In the genomic region with DNA sequence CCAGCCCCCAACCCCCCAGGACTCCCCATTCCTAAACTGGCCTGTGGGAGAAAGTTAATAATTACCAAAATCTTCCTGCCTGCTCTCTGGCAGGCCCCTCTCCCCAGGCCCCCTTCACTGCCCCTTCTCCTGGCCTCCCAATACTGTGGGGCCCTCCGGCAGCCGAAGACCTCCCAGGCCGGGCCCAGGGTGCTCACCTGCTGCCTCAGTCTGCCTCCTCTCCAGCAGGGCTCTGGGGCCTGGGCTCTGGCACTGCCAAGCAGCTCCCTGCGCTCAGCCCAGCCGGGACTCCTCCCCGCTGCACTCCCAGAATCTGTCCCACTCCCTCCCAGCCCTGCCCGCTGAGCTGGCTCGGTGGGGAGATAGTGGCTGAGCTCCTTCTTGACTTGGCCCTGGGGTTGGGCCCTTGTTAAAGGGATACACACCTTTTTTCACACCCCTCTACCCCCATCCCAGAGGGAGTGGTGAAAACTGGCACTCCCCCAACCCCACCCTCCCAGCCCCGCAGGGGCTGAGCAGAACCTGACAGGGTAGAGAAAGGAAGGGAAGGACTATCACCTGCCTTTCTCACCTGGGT, we compare ENCODE assay signal across 8 cellular contexts. TPM values are rescaled to one million over a fixed set of nuclear protein-coding genes. Genes with fewer than 3 reads are reported as not detected.
DNase-seq lines count a peak whose midpoint lies in the region; ATAC-seq and TF ChIP-seq lines count a peak whose summit lies in the region.

Gene S100A16, minus strand, starts transcription at position 383 of the 577 bp plus-strand sequence. CDS start 4,986 bp downstream, outside the sequence.

- H3K4me1 ChIP-seq in fibroblast of lung (ENCODE audit: control insufficient read depth, extremely low read depth, insufficient read depth, low read length): peaks cover 23% of the 10 kb centered on the region

- H3K9me3 ChIP-seq in fibroblast of lung (ENCODE audit: control insufficient read depth, insufficient read depth, low read depth, low read length): no peaks in the 10 kb centered on the region

- peaks cover 4% of the 10 kb centered on the region for H3K36me3 ChIP-seq in fibroblast of lung (ENCODE audit: control insufficient read depth, insufficient read depth, low read length)

- peak within 1 kb of the TSS; percentile 92 for H3K4me2 ChIP-seq in fibroblast of lung (ENCODE audit: extremely low read depth, insufficient read depth, low read length)

- no peak within 1 kb of the TSS for H2AFZ ChIP-seq in fibroblast of lung (ENCODE audit: low read length)

- no peaks in the 10 kb centered on the region for H3K27me3 Mint-ChIP-seq in naive B cell
- H3K27me3 Mint-ChIP-seq in activated CD4-positive, alpha-beta T cell treated with anti-CD3 and anti-CD28 coated beads, Interleukin-2, amount 10 ng/mL, durations not matched to agents 7 days and 5 days: no peaks in the 10 kb centered on the region

- H3K27ac Mint-ChIP-seq in naive B cell: peak within 1 kb of the TSS in 4 of 6 donors; percentile 49 to 80 (median 64)
- H3K27ac Mint-ChIP-seq in activated CD4-positive, alpha-beta T cell treated with anti-CD3 and anti-CD28 coated beads, Interleukin-2, amount 10 ng/mL, durations not matched to agents 7 days and 5 days: no peak within 1 kb of the TSS

- H3K79me2 ChIP-seq in fibroblast of lung (ENCODE audit: control insufficient read depth, insufficient read depth, low read length): peaks cover 54% of the 10 kb centered on the region

- H3K4me3 Mint-ChIP-seq in naive B cell: peak within 1 kb of the TSS in 1 of 8 donors; percentile 29
- no peak within 1 kb of the TSS for H3K4me3 Mint-ChIP-seq in activated CD4-positive, alpha-beta T cell treated with anti-CD3 and anti-CD28 coated beads, Interleukin-2, amount 10 ng/mL, durations not matched to agents 7 days and 5 days

- no peaks in the 10 kb centered on the region for H4K20me1 ChIP-seq in fibroblast of lung (ENCODE audit: control insufficient read depth, extremely low read depth, insufficient read depth, low read length)

- DNase-seq in AG08396 (ENCODE audit: low spot score) (peak; percentile 87), RWPE1 (ENCODE audit: low spot score) (peak; percentile 92), fibroblast of lung (ENCODE audit: low read depth in 2 of 2) (peak; percentile 63 to 76), naive B cell (no peak)
- DNase-seq in activated CD8-positive, alpha-beta memory T cell treated with anti-CD3 and anti-CD28 coated beads, Interleukin-2, amount 50 U/mL, for 48 hours: no peak
- no peak for DNase-seq in activated CD4-positive, alpha-beta T cell treated with anti-CD3 and anti-CD28 coated beads, Interleukin-2, amount 10 ng/mL, durations not matched to agents 7 days and 5 days

- ATAC-seq in naive B cell (ENCODE audit: low read depth in 2 of 2) (no peak), HG02852 (IDR thresholded peaks at IDR 0.05; ENCODE audit: unreplicated experiment) (no peak), HG03354 (IDR thresholded peaks at IDR 0.05; ENCODE audit: poor library complexity, severe bottlenecking, unreplicated experiment) (no peak)

- no peaks in the 10 kb centered on the region for H3K27me3 ChIP-seq in fibroblast of lung (ENCODE audit: control insufficient read depth, insufficient read depth, low read length)

- H3K9me3 Mint-ChIP-seq in naive B cell: no peaks in the 10 kb centered on the region
- H3K9me3 Mint-ChIP-seq in activated CD4-positive, alpha-beta T cell treated with anti-CD3 and anti-CD28 coated beads, Interleukin-2, amount 10 ng/mL, durations not matched to agents 7 days and 5 days: no peaks in the 10 kb centered on the region

- CTCF ChIA-PET in RWPE1 (lab: Yijun Ruan, JAX): interaction anchor here (4.5 kb wide), 1 partner anchor 40 kb away, joined by 23 read pairs; no protein-coding TSS in a partner anchor
- CTCF ChIA-PET in activated CD4-positive, alpha-beta T cell treated with anti-CD3 and anti-CD28 coated beads, Interleukin-2, amount 10 ng/mL, durations not matched to agents 7 days and 5 days (lab: Charles Lee): interaction anchor here (1.0 to 8.0 kb wide), 3 partner anchors 15 to 81 kb away, joined by 4 to 45 read pairs (median 4); partner anchors contain the start of genes S100A1 and S100A13

- H3K36me3 Mint-ChIP-seq in naive B cell: no peaks in the 10 kb centered on the region
- H3K36me3 Mint-ChIP-seq in activated CD4-positive, alpha-beta T cell treated with anti-CD3 and anti-CD28 coated beads, Interleukin-2, amount 10 ng/mL, durations not matched to agents 7 days and 5 days (ENCODE audit: low read depth): no peaks in the 10 kb centered on the region

- H3K27ac ChIP-seq in RWPE1: peak within 1 kb of the TSS; percentile 99
- peak within 1 kb of the TSS; percentile 86 for H3K27ac ChIP-seq in fibroblast of lung (ENCODE audit: insufficient read depth, low read length)

- H3K4me1 Mint-ChIP-seq in naive B cell: peaks cover 0 to 9% (median 0%) of the 10 kb centered on the region in 3 donors
- peaks cover 5% of the 10 kb centered on the region for H3K4me1 Mint-ChIP-seq in activated CD4-positive, alpha-beta T cell treated with anti-CD3 and anti-CD28 coated beads, Interleukin-2, amount 10 ng/mL, durations not matched to agents 7 days and 5 days

- POLR2A ChIA-PET in RWPE1 (lab: Yijun Ruan, JAX; ENCODE audit: low non-redundant PET): interaction anchor here (0.5 to 7.6 kb wide), 9 partner anchors 14 to 701 kb away, joined by 3 to 56 read pairs (median 3); partner anchors contain the start of genes CHTOP, S100A1 and S100A13
- POLR2A ChIA-PET in activated CD4-positive, alpha-beta T cell treated with anti-CD3 and anti-CD28 coated beads, Interleukin-2, amount 10 ng/mL, durations not matched to agents 7 days and 5 days (lab: Charles Lee): no interaction called here

- peak within 1 kb of the TSS; percentile 87 to 92 (median 88) for H3K4me3 ChIP-seq in fibroblast of lung (replicated peaks in 1 of 4; ENCODE audit: control extremely low read depth in 1 of 4, insufficient read depth in 1 of 4, low read depth in 3 of 4, low read length in 4 of 4)

- TF ChIP-seq CTCF in RWPE1 (conservative IDR thresholded peaks at IDR 0.05; ENCODE audit: low read depth): no peak
- TF ChIP-seq CTCF in fibroblast of lung (conservative IDR thresholded peaks at IDR 0.05 in 1 of 2, IDR thresholded peaks at IDR 0.05 in 1 of 2; ENCODE audit: low read depth in 1 of 2, low read length in 2 of 2): no peak

- peak within 1 kb of the TSS; percentile 65 for H3K9ac ChIP-seq in fibroblast of lung (ENCODE audit: insufficient read depth, low read length)

RNA-seq across cellular contexts. Expression of gene S100A16, which starts in this region (rescaled TPM):
- total RNA-seq in fibroblast of lung: 121 and 122 TPM in 2 replicates
- polyA plus RNA-seq in fibroblast of lung (182 and 632 TPM in 2 replicates), naive B cell (ENCODE audit: low read depth in 6 of 6) (not detected)
- polyA plus RNA-seq in fibroblast of lung (2012): 150 and 488 TPM in 2 replicates
- polyA minus RNA-seq in fibroblast of lung (ENCODE audit: low replicate concordance): 153 and 449 TPM in 2 replicates
- total RNA-seq in activated CD4-positive, alpha-beta T cell treated with anti-CD3 and anti-CD28 coated beads, Interleukin-2, amount 10 ng/mL, durations not matched to agents 7 days and 5 days: not detected

Comparison
In these comparisons a context has a peak if more than half of its experiments do, and no peak if none do; other contexts are left out.
1. RNA of gene S100A16 (total RNA-seq): 121 to 122 TPM in fibroblast of lung; not detected in activated CD4-positive, alpha-beta T cell treated with anti-CD3 and anti-CD28 coated beads, Interleukin-2, amount 10 ng/mL, durations not matched to agents 7 days and 5 days; every median in the first group is over 100 times any median in the second.
2. RNA of gene S100A16 (polyA plus RNA-seq): 150 to 632 TPM in fibroblast of lung; not detected in naive B cell; every median in the first group is over 100 times any median in the second.
3. DNase-seq: peak in AG08396 (single experiment), RWPE1 (single experiment) and fibroblast of lung (2 of 2); none in naive B cell (single experiment), activated CD8-positive, alpha-beta memory T cell treated with anti-CD3 and anti-CD28 coated beads, Interleukin-2, amount 50 U/mL, for 48 hours (single experiment) and activated CD4-positive, alpha-beta T cell treated with anti-CD3 and anti-CD28 coated beads, Interleukin-2, amount 10 ng/mL, durations not matched to agents 7 days and 5 days (single experiment).